Comparison of ENCODE assay signal across 30 cellular contexts in the genomic region with DNA sequence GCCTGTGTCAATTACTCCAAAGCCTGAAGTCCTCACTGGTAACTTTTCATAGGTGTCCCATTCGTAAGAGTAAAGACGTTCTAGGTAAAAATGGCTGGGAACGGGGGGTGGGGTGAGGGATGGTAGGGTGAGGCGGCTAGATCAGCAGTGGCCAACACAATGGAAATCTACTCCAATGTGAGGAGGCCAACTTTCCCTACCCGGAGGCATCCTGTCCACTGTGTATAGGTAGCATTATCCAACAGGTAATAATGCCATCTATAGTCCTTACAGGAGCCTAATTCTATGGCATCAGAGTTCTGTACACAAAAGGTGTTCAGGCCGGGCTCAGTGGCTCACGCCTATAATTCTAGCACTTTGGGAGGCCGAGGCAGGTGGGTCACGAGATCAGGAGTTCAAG. TPM values are rescaled to one million over a fixed set of nuclear protein-coding genes. Genes with fewer than 3 reads are reported as not detected.
"Had no signal": no experiment of that assay in that cellular context is flagged by ENCODE, and none has a peak within 500 bp of the region (broad histone marks: within the 10 kb centered on the region; RNA-seq: fewer than 3 reads in every experiment).

No MANE protein-coding gene starts in this region.

- ATAC-seq: gastrocnemius medialis, heart right ventricle, left cardiac atrium, left lung, left ventricle myocardium superior, lower lobe of right lung, mucosa of descending colon had no signal

- FAIRE-seq: colon, endothelial cell of umbilical vein, keratinocyte had no signal

- DNase-seq: dermis blood vessel endothelial cell; dorsolateral prefrontal cortex; effector CD4-positive, alpha-beta T cell; effector memory CD4-positive, alpha-beta T cell; esophagus squamous epithelium; foreskin fibroblast; foreskin melanocyte; gastrocnemius medialis; glutamatergic neuron; head of caudate nucleus; heart right ventricle; hypothalamus; immature natural killer cell; left cardiac atrium; left lung; left ventricle myocardium superior; lower lobe of right lung; mucosa of descending colon; naive B cell had no signal

- H3K27ac ChIP-seq: coronary artery, dorsolateral prefrontal cortex, esophagus squamous epithelium, gastrocnemius medialis, heart right ventricle, hepatocyte, left lung, lower lobe of right lung had no signal

- H3K4me1 ChIP-seq: esophagus squamous epithelium, gastrocnemius medialis, heart right ventricle, lower lobe of right lung had no signal

- H3K27me3 ChIP-seq: dorsolateral prefrontal cortex, esophagus squamous epithelium, gastrocnemius medialis, heart right ventricle, hepatocyte, left lung had no signal

- H3K9me3 ChIP-seq: esophagus squamous epithelium, gastrocnemius medialis, heart right ventricle, left lung, lower lobe of right lung, mucosa of descending colon had no signal

- H3K79me2 ChIP-seq: hepatocyte had no signal

- H3K4me3 ChIP-seq: coronary artery, dorsolateral prefrontal cortex, esophagus squamous epithelium, gastrocnemius medialis, heart right ventricle, hepatocyte, left lung, lower lobe of right lung, mucosa of descending colon had no signal

- H2AFZ ChIP-seq: hepatocyte had no signal

- H3K4me2 ChIP-seq: hepatocyte had no signal

- H3K36me3 ChIP-seq: esophagus squamous epithelium, gastrocnemius medialis, heart right ventricle, left lung, lower lobe of right lung had no signal

RNA-seq across cellular contexts. Expression of a gene that starts 29.1 kb away (rescaled TPM):
- total RNA-seq: dermis blood vessel endothelial cell, endothelial cell of umbilical vein, epithelial cell of proximal tubule, glomerular endothelial cell, hepatocyte, kidney epithelial cell, lung microvascular endothelial cell, mesothelial cell of epicardium, myocyte had no signal
- polyA plus RNA-seq: endothelial cell of umbilical vein, hepatocyte, keratinocyte had no signal

RNA-seq across cellular contexts. Expression of a gene that starts 54.4 kb away (rescaled TPM):
- total RNA-seq: endothelial cell of umbilical vein, left ventricle myocardium superior, myocyte had no signal
- polyA plus RNA-seq: endothelial cell of umbilical vein, heart right ventricle had no signal
